In genomic region chr12:91877461-91878230, GRCh38 we compare ENCODE assay signal across 9 cellular contexts.
A peak's percentile ranks its signal among the peaks of the same experiment; 100 is the strongest.
DNase-seq lines count a peak whose midpoint lies in the region; ATAC-seq and TF ChIP-seq lines count a peak whose summit lies in the region.
"Had no signal": no experiment of that assay in that cellular context is flagged by ENCODE, and none has a peak within 500 bp of the region (broad histone marks: within the 10 kb centered on the region; RNA-seq: fewer than 3 reads in every experiment).

No MANE protein-coding gene starts in this region.

- peaks cover 48% of the 10 kb centered on the region for H3K4me1 Mint-ChIP-seq in activated CD8-positive, alpha-beta memory T cell treated with anti-CD3 and anti-CD28 coated beads, Interleukin-2, amount 10 ng/mL, durations not matched to agents 7 days and 5 days
- peaks cover 61% of the 10 kb centered on the region for H3K4me1 Mint-ChIP-seq in activated CD8-positive, alpha-beta T cell treated with anti-CD3 and anti-CD28 coated beads for 36 hours (ENCODE audit: low read depth)
- H3K4me1 Mint-ChIP-seq in stimulated activated naive CD8-positive, alpha-beta T cell treated with anti-CD3 and anti-CD28 coated beads, Interleukin-15, Interleukin-2, amounts not matched to agents 100 ng/mL and 50 ng/mL, for 24 hours (ENCODE audit: low read depth): peaks cover 73% of the 10 kb centered on the region

- peaks cover 5% of the 10 kb centered on the region for H3K9me3 Mint-ChIP-seq in activated CD8-positive, alpha-beta memory T cell treated with anti-CD3 and anti-CD28 coated beads, Interleukin-2, amount 10 ng/mL, durations not matched to agents 7 days and 5 days (ENCODE audit: low read depth)
- H3K9me3 Mint-ChIP-seq in activated CD8-positive, alpha-beta T cell treated with anti-CD3 and anti-CD28 coated beads for 36 hours: peaks cover 7% of the 10 kb centered on the region
- H3K9me3 Mint-ChIP-seq in stimulated activated naive CD8-positive, alpha-beta T cell treated with anti-CD3 and anti-CD28 coated beads, Interleukin-15, Interleukin-2, amounts not matched to agents 100 ng/mL and 50 ng/mL, for 24 hours: no peaks in the 10 kb centered on the region

- H3K4me3 Mint-ChIP-seq in activated CD8-positive, alpha-beta memory T cell treated with anti-CD3 and anti-CD28 coated beads, Interleukin-2, amount 10 ng/mL, durations not matched to agents 7 days and 5 days: no peak overlapping the region
- H3K4me3 Mint-ChIP-seq in activated CD8-positive, alpha-beta T cell treated with anti-CD3 and anti-CD28 coated beads for 36 hours: peak overlapping the region; percentile 63
- peak overlapping the region; percentile 66 for H3K4me3 Mint-ChIP-seq in stimulated activated naive CD8-positive, alpha-beta T cell treated with anti-CD3 and anti-CD28 coated beads, Interleukin-15, Interleukin-2, amounts not matched to agents 100 ng/mL and 50 ng/mL, for 24 hours

- CTCF ChIA-PET in activated CD8-positive, alpha-beta memory T cell treated with anti-CD3 and anti-CD28 coated beads, Interleukin-2, amount 10 ng/mL, durations not matched to agents 7 days and 5 days (lab: Charles Lee): interaction anchor here (0.6 to 2.3 kb wide), 4 partner anchors 12 to 1543 kb away, joined by 3 to 8 read pairs (median 3); no protein-coding TSS in a partner anchor
- CTCF ChIA-PET in activated CD8-positive, alpha-beta T cell treated with anti-CD3 and anti-CD28 coated beads for 36 hours (lab: Charles Lee): interaction anchor here (0.7 to 2.0 kb wide), 5 partner anchors 9 to 260 kb away, joined by 3 to 9 read pairs (median 5); no protein-coding TSS in a partner anchor

- H3K36me3 ChIP-seq in vagina: no peaks in the 10 kb centered on the region
- H3K36me3 ChIP-seq in prostate gland: no peaks in the 10 kb centered on the region
- H3K36me3 ChIP-seq: gastrocnemius medialis had no signal

- H3K9me3 ChIP-seq in vagina: no peaks in the 10 kb centered on the region
- no peaks in the 10 kb centered on the region for H3K9me3 ChIP-seq in prostate gland
- H3K9me3 ChIP-seq: gastrocnemius medialis had no signal

- POLR2A ChIA-PET in activated CD8-positive, alpha-beta T cell treated with anti-CD3 and anti-CD28 coated beads for 36 hours (lab: Charles Lee): interaction anchor here (0.9 to 4.7 kb wide), 10 partner anchors 11 to 527 kb away, joined by 3 to 26 read pairs (median 3); partner anchors contain the start of gene BTG1

- no peaks in the 10 kb centered on the region for H3K27me3 Mint-ChIP-seq in activated CD8-positive, alpha-beta memory T cell treated with anti-CD3 and anti-CD28 coated beads, Interleukin-2, amount 10 ng/mL, durations not matched to agents 7 days and 5 days
- no peaks in the 10 kb centered on the region for H3K27me3 Mint-ChIP-seq in activated CD8-positive, alpha-beta T cell treated with anti-CD3 and anti-CD28 coated beads for 36 hours
- no peaks in the 10 kb centered on the region for H3K27me3 Mint-ChIP-seq in stimulated activated naive CD8-positive, alpha-beta T cell treated with anti-CD3 and anti-CD28 coated beads, Interleukin-15, Interleukin-2, amounts not matched to agents 100 ng/mL and 50 ng/mL, for 24 hours

- 89% methylated on average over 5 of the region's 5 CpGs for WGBS in prostate gland

- ATAC-seq in activated CD8-positive, alpha-beta memory T cell treated with anti-CD3 and anti-CD28 coated beads, Interleukin-2, amount 10 ng/mL, durations not matched to agents 7 days and 5 days: no peak
- ATAC-seq in activated CD8-positive, alpha-beta T cell treated with anti-CD3 and anti-CD28 coated beads for 36 hours: peak; percentile 61
- peak; percentile 92 for ATAC-seq in left colon

- intact Hi-C loops in activated CD8-positive, alpha-beta T cell treated with anti-CD3 and anti-CD28 coated beads for 36 hours (cut with micrococcal nuclease): loop anchor here (1.0 to 5.0 kb wide), 2 partner anchors 101 to 255 kb away; no protein-coding TSS in a partner anchor
- intact Hi-C loops in left colon (cut with DNase I, micrococcal nuclease) (no loop called here), vagina (cut with DNase I) (no loop called here), prostate gland (cut with DNase I) (no loop called here)

- no peak overlapping the region for H3K4me3 ChIP-seq in vagina
- no peak overlapping the region for H3K4me3 ChIP-seq in prostate gland
- H3K4me3 ChIP-seq: gastrocnemius medialis had no signal

- peaks cover 22% of the 10 kb centered on the region for H3K36me3 Mint-ChIP-seq in activated CD8-positive, alpha-beta memory T cell treated with anti-CD3 and anti-CD28 coated beads, Interleukin-2, amount 10 ng/mL, durations not matched to agents 7 days and 5 days
- H3K36me3 Mint-ChIP-seq in activated CD8-positive, alpha-beta T cell treated with anti-CD3 and anti-CD28 coated beads for 36 hours (ENCODE audit: low read depth): peaks cover 27% of the 10 kb centered on the region
- no peaks in the 10 kb centered on the region for H3K36me3 Mint-ChIP-seq in stimulated activated naive CD8-positive, alpha-beta T cell treated with anti-CD3 and anti-CD28 coated beads, Interleukin-15, Interleukin-2, amounts not matched to agents 100 ng/mL and 50 ng/mL, for 24 hours (ENCODE audit: low read depth)

- peak overlapping the region; percentile 93 for H3K27ac Mint-ChIP-seq in activated CD8-positive, alpha-beta memory T cell treated with anti-CD3 and anti-CD28 coated beads, Interleukin-2, amount 10 ng/mL, durations not matched to agents 7 days and 5 days
- peak overlapping the region; percentile 99 for H3K27ac Mint-ChIP-seq in activated CD8-positive, alpha-beta T cell treated with anti-CD3 and anti-CD28 coated beads for 36 hours
- H3K27ac Mint-ChIP-seq in stimulated activated naive CD8-positive, alpha-beta T cell treated with anti-CD3 and anti-CD28 coated beads, Interleukin-15, Interleukin-2, amounts not matched to agents 100 ng/mL and 50 ng/mL, for 24 hours: peak overlapping the region; percentile 93

- peak; percentile 43 for DNase-seq in activated CD8-positive, alpha-beta memory T cell treated with anti-CD3 and anti-CD28 coated beads, Interleukin-2, amount 10 ng/mL, durations not matched to agents 7 days and 5 days
- DNase-seq in activated CD8-positive, alpha-beta memory T cell treated with anti-CD3 and anti-CD28 coated beads for 24 hours: no peak
- peak; percentile 59 for DNase-seq in activated CD8-positive, alpha-beta T cell treated with anti-CD3 and anti-CD28 coated beads for 36 hours
- no peak for DNase-seq in left colon
- DNase-seq in vagina (ENCODE audit: extremely low spot score in 2 of 2): no peak
- no peak for DNase-seq in RKO (ENCODE audit: low spot score)
- no peak for DNase-seq in prostate gland (ENCODE audit: low spot score)

- H3K27me3 ChIP-seq in vagina: no peaks in the 10 kb centered on the region
- no peaks in the 10 kb centered on the region for H3K27me3 ChIP-seq in prostate gland (replicated peaks; ENCODE audit: insufficient read depth)
- H3K27me3 ChIP-seq: gastrocnemius medialis had no signal

- TF ChIP-seq POLR2A in vagina (IDR thresholded peaks at IDR 0.05): no peak
- no peak for TF ChIP-seq POLR2A in prostate gland (IDR thresholded peaks at IDR 0.05)

- no peaks in the 10 kb centered on the region for H3K4me1 ChIP-seq in vagina
- no peaks in the 10 kb centered on the region for H3K4me1 ChIP-seq in prostate gland (replicated peaks)
- H3K4me1 ChIP-seq: gastrocnemius medialis had no signal

- H3K27ac ChIP-seq in vagina: no peak overlapping the region
- no peak overlapping the region for H3K27ac ChIP-seq in prostate gland
- H3K27ac ChIP-seq: gastrocnemius medialis had no signal

- TF ChIP-seq CTCF in activated CD8-positive, alpha-beta T cell treated with anti-CD3 and anti-CD28 coated beads for 36 hours (IDR thresholded peaks at IDR 0.05): no peak
- TF ChIP-seq CTCF in vagina (IDR thresholded peaks at IDR 0.05) (no peak), prostate gland (IDR thresholded peaks at IDR 0.05) (no peak)

Comparison
In these comparisons a context has a peak if more than half of its experiments do, and no peak if none do; other contexts are left out.
1. DNase-seq: peak in activated CD8-positive, alpha-beta memory T cell treated with anti-CD3 and anti-CD28 coated beads, Interleukin-2, amount 10 ng/mL, durations not matched to agents 7 days and 5 days (single experiment) and activated CD8-positive, alpha-beta T cell treated with anti-CD3 and anti-CD28 coated beads for 36 hours (single experiment); none in activated CD8-positive, alpha-beta memory T cell treated with anti-CD3 and anti-CD28 coated beads for 24 hours (single experiment), left colon (0 of 2), vagina (0 of 2), RKO (single experiment) and prostate gland (single experiment).
2. Peak in every context shown above with its lines, with median percentiles within 50 percentile points of each other: H3K27ac Mint-ChIP-seq.